ENCODE assay signal across 28 cellular contexts in the genomic region with DNA sequence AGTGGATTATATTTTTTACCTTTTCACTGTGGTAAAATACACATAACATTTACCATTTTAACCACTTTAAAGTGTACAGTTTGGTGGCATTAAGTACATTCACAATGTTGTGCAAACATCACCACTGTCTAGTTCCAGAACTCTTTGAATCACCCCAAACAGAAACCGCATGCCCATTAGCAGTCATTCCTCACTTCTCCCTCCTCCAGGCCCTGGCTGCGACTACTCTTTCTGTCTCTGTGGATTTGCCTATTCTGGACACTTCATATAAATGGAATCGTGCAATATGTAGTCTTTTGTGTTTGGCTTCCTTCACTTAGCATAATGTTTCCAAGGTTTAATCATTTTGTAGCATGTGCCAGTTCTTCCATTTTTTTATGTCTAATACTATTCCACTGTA.
"Had no signal": no experiment of that assay in that cellular context is flagged by ENCODE, and none has a peak within 500 bp of the region (broad histone marks: within the 10 kb centered on the region; RNA-seq: fewer than 3 reads in every experiment).

No MANE protein-coding gene starts in this region.

- H3K4me1 ChIP-seq: adrenal gland, colonic mucosa had no signal

- H3K36me3 ChIP-seq: adrenal gland, cardiac muscle cell, colonic mucosa had no signal

- H3K27ac ChIP-seq: adrenal gland, cardiac muscle cell, colonic mucosa, RWPE1, VCaP had no signal

- ATAC-seq: activated naive CD4-positive, alpha-beta T cell treated with anti-CD3 and anti-CD28 coated beads, Interleukin-2, amount 50 U/mL, for 72 hours; activated T-cell treated with anti-CD3 and anti-CD28 coated beads, Interleukin-2, amount 50 U/mL, for 4 hours; Panc1; Right ventricle myocardium inferior had no signal

- H3K27me3 ChIP-seq: adrenal gland, cardiac muscle cell, colonic mucosa had no signal

- DNase-seq: activated B cell treated with CpG ODN at 0.5 μM for 24 hours; activated CD4-positive, alpha-beta memory T cell treated with anti-CD3 and anti-CD28 coated beads for 36 hours; activated CD4-positive, alpha-beta T cell treated with anti-CD3 and anti-CD28 coated beads for 4 hours; activated CD4-positive, alpha-beta T cell treated with anti-CD3 and anti-CD28 coated beads, Interleukin-2, amount 50 U/mL, for 1 hour; activated CD4-positive, CD25-positive, alpha-beta regulatory T cell treated with anti-CD3 and anti-CD28 coated beads, Interleukin-2, amount 50 U/mL, for 72 hours; activated CD8-positive, alpha-beta memory T cell treated with anti-CD3 and anti-CD28 coated beads, Interleukin-2, amount 50 U/mL, for 4 hours; activated gamma-delta T cell treated with Interleukin-2 at 50 U/mL for 16 hours; activated naive CD4-positive, alpha-beta T cell treated with anti-CD3 and anti-CD28 coated beads for 36 hours; activated T-cell treated with anti-CD3 and anti-CD28 coated beads for 4 hours; activated T-cell treated with anti-CD3 and anti-CD28 coated beads, Interleukin-2, amount 50 U/mL, for 4 hours; adrenal gland; colonic mucosa; NCI-H1105; NCI-H1417 treated with DMSO at 0.1 percent for 48 hours; NCI-H187 treated with DMSO at 0.1 percent for 48 hours; NCI-H2081; NCI-H226; NCI-H524 treated with DMSO at 0.1 percent for 48 hours; SW 1271; T-helper 1 cell; T-helper 2 cell; T-helper 9 cell had no signal

- H3K4me3 ChIP-seq: adrenal gland, cardiac muscle cell, colonic mucosa had no signal

- H3K9me3 ChIP-seq: adrenal gland, colonic mucosa had no signal
